Comparison of ENCODE assay signal across 8 cellular contexts in the genomic region with DNA sequence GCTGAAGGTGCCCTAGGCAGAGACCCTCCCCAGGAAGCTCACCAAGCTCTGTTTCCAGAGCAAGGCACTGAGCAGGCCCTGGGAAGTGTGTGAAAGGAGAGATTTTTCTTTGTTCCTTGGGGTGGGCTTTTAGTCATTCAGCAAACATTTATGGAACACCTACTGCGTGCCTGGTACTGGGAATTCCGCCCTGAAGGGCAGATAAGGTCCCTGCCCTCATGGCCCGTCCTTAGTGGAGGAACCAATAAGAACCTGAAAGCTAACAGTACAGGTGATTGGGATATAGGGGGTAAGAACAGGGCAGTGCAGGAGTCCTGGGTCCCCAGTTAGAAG. TPM values are rescaled to one million over a fixed set of nuclear protein-coding genes. Genes with fewer than 3 reads are reported as not detected.
A peak's percentile ranks its signal among the peaks of the same experiment; 100 is the strongest.
DNase-seq lines count a peak whose midpoint lies in the region; ATAC-seq and TF ChIP-seq lines count a peak whose summit lies in the region.

No MANE protein-coding gene starts in this region.

- H3K4me3 ChIP-seq in GM12875 (ENCODE audit: low read depth, low read length) (peak overlapping the region; percentile 75), fibroblast of mammary gland (ENCODE audit: control insufficient read depth, low read depth, low read length) (peak overlapping the region; percentile 43)

- no peak for ATAC-seq in GM21526 (IDR thresholded peaks at IDR 0.05; ENCODE audit: low FRiP score, unreplicated experiment)

- CTCF ChIA-PET in RWPE1 (lab: Yijun Ruan, JAX), result interaction anchor here (0.6 to 0.7 kb wide), 3 partner anchors 12 to 121 kb away, joined by 3 read pairs; no protein-coding TSS in a partner anchor

- TF ChIP-seq CTCF in GM12875 (IDR thresholded peaks at IDR 0.05; ENCODE audit: borderline replicate concordance, insufficient read depth, low read depth, low read length) (no peak), RWPE1 (conservative IDR thresholded peaks at IDR 0.05; ENCODE audit: low read depth) (no peak), fibroblast of mammary gland (conservative IDR thresholded peaks at IDR 0.05; ENCODE audit: control insufficient read depth, insufficient read depth, low read depth, low read length) (no peak)

- POLR2A ChIA-PET in RWPE1 (lab: Yijun Ruan, JAX; ENCODE audit: low non-redundant PET), result interaction anchor here (0.5 to 0.8 kb wide), 2 partner anchors 24 to 37 kb away, joined by 3 read pairs; partner anchors contain the start of gene RPS6KB2

- H3K27ac ChIP-seq in RWPE1, result peak overlapping the region; percentile 96

- DNase-seq in RWPE1 (ENCODE audit: low spot score) (no peak), fibroblast of mammary gland (ENCODE audit: low read depth) (no peak), renal cortical epithelial cell (ENCODE audit: low read depth) (peak; percentile 11), NCI-H187 treated with DMSO at 0.1 percent for 48 hours (lab: John Stamatoyannopoulos, UW) (no peak), NCI-H1694 treated with DMSO at 0.1 percent for 48 hours (lab: John Stamatoyannopoulos, UW) (no peak)
- no peak for DNase-seq in stimulated activated CD4-positive, alpha-beta T cell treated with anti-CD3 and anti-CD28 coated beads, Interleukin-1b, Interleukin-23, amount 100 ng/mL, for 48 hours

RNA-seq across cellular contexts. Expression of gene TMEM134, which starts 3.9 kb away (rescaled TPM):
- total RNA-seq in renal cortical epithelial cell, result 32.5 and 65.7 TPM in 2 replicates

RNA-seq across cellular contexts. Expression of gene CABP4, which starts 10.0 kb away (rescaled TPM):
- total RNA-seq in renal cortical epithelial cell, result not detected in 2 replicates

RNA-seq across cellular contexts. Expression of gene GPR152, which starts 12.6 kb away (rescaled TPM):
- not detected in 2 replicates for total RNA-seq in renal cortical epithelial cell

RNA-seq across cellular contexts. Expression of gene AIP, which starts 17.7 kb away (rescaled TPM):
- 53.2 and 56.8 TPM in 2 replicates for total RNA-seq in renal cortical epithelial cell

RNA-seq across cellular contexts. Expression of gene CORO1B, which starts 21.9 kb away (rescaled TPM):
- 115 and 197 TPM in 2 replicates for total RNA-seq in renal cortical epithelial cell
